ENCODE assay signal across 8 cellular contexts in genomic region chr10:120221873-120222485, GRCh38.
DNase-seq lines count a peak whose midpoint lies in the region; ATAC-seq and TF ChIP-seq lines count a peak whose summit lies in the region.

No MANE protein-coding gene starts in this region.

- H3K36me3 Mint-ChIP-seq in neural crest cell (ENCODE audit: low read depth), result no peaks in the 10 kb centered on the region

- H3K27ac ChIP-seq in brain microvascular endothelial cell, result no peak overlapping the region

- H3K27me3 ChIP-seq in brain microvascular endothelial cell (replicated peaks), result no peaks in the 10 kb centered on the region

- no peak for ATAC-seq in GM19452 (IDR thresholded peaks at IDR 0.05; ENCODE audit: unreplicated experiment)

- no peaks in the 10 kb centered on the region for H3K4me1 Mint-ChIP-seq in neural crest cell

- TF ChIP-seq CTCF in GM13976 (IDR thresholded peaks at IDR 0.05; ENCODE audit: borderline replicate concordance, control extremely low read depth, extremely low read depth, insufficient read depth, missing control alignments), result peak; percentile 34
- peak; percentile 77 for TF ChIP-seq CTCF in brain microvascular endothelial cell (IDR thresholded peaks at IDR 0.05; ENCODE audit: low read depth, low read length, missing control alignments)
- peak; percentile 74 for TF ChIP-seq CTCF in neural crest cell (conservative IDR thresholded peaks at IDR 0.05)

- H3K9me3 Mint-ChIP-seq in neural crest cell, result no peaks in the 10 kb centered on the region

- no peak overlapping the region for H3K27ac Mint-ChIP-seq in neural crest cell (ENCODE audit: unreplicated experiment)

- no peak overlapping the region for H3K4me3 ChIP-seq in brain microvascular endothelial cell (ENCODE audit: low read depth, low read length)

- DNase-seq in AG08396 (ENCODE audit: low spot score), result peak; percentile 70
- DNase-seq in GM13976 (ENCODE audit: low spot score), result peak; percentile 49
- peak; percentile 51 for DNase-seq in NCI-H446 treated with DMSO at 0.1 percent for 48 hours (lab: John Stamatoyannopoulos, UW)
- peak; percentile 35 for DNase-seq in brain microvascular endothelial cell
- peak; percentile 30 for DNase-seq in neural crest cell (ENCODE audit: low read depth, low spot score)
- no peak for DNase-seq in T1000 (lab: John Stamatoyannopoulos, UW)
- DNase-seq in epidermal melanocyte (ENCODE audit: insufficient read length, low spot score), result no peak

- H3K36me3 ChIP-seq in brain microvascular endothelial cell (replicated peaks), result no peaks in the 10 kb centered on the region

- in situ Hi-C loops in GM13976 (cut with MboI; ENCODE audit: low sequenced_read_pairs, unreplicated experiment) (no loop called here), brain microvascular endothelial cell (cut with HindIII; ENCODE audit: low pct_ligation_motif_present, low sequenced_read_pairs) (no loop called here)

- H3K4me3 Mint-ChIP-seq in neural crest cell, result no peak overlapping the region

- no peaks in the 10 kb centered on the region for H3K27me3 Mint-ChIP-seq in neural crest cell (ENCODE audit: low read depth)

Comparison
In these comparisons a context has a peak if more than half of its experiments do, and no peak if none do; other contexts are left out.
1. DNase-seq: peak in AG08396 (single experiment), GM13976 (single experiment), NCI-H446 treated with DMSO at 0.1 percent for 48 hours (single experiment), brain microvascular endothelial cell (single experiment) and neural crest cell (single experiment); none in T1000 (single experiment) and epidermal melanocyte (single experiment).
2. Peak in every context shown above with its lines, with median percentiles within 50 percentile points of each other: CTCF ChIP-seq.